14 cellular contexts compared by ENCODE assay signal in genomic region chr17:50539762-50540440, GRCh38. TPM values are rescaled to one million over a fixed set of nuclear protein-coding genes. Genes with fewer than 3 reads are reported as not detected.
DNase-seq lines count a peak whose midpoint lies in the region; ATAC-seq and TF ChIP-seq lines count a peak whose summit lies in the region.
"Had no signal": no experiment of that assay in that cellular context is flagged by ENCODE, and none has a peak within 500 bp of the region (broad histone marks: within the 10 kb centered on the region; RNA-seq: fewer than 3 reads in every experiment).

No MANE protein-coding gene starts in this region.

- no peak for TF ChIP-seq POLR2A in vagina (IDR thresholded peaks at IDR 0.05)

- H3K4me1 ChIP-seq in mucosa of descending colon (ENCODE audit: low read depth), result peaks cover 61% of the 10 kb centered on the region
- H3K4me1 ChIP-seq in vagina, result peaks cover 30% of the 10 kb centered on the region

- no peaks in the 10 kb centered on the region for H3K36me3 ChIP-seq in mucosa of descending colon (ENCODE audit: low read depth)
- H3K36me3 ChIP-seq in vagina, result peaks cover 0 to 10% of the 10 kb centered on the region in 2 donors

- H3K4me3 ChIP-seq in mucosa of descending colon (no peak overlapping the region), vagina (no peak overlapping the region)

- H3K27ac ChIP-seq in C4-2B (peak overlapping the region; percentile 97), vagina (no peak overlapping the region)

- POLR2A ChIA-PET in GM10248 (lab: Yijun Ruan, JAX), result no interaction called here

- DNase-seq in HPDE6-E6E7 (ENCODE audit: extremely low spot score), result peak; percentile 86
- DNase-seq in T47D (ENCODE audit: low read depth in 1 of 2, low spot score in 1 of 2), result peak; percentile 83 to 87
- DNase-seq in mucosa of descending colon, result peak; percentile 70 to 82 (median 82)
- DNase-seq in GF-D8 (lab: John Stamatoyannopoulos, UW), result no peak
- no peak for DNase-seq in GM10248 (ENCODE audit: extremely low spot score)
- DNase-seq in vagina (ENCODE audit: extremely low spot score in 2 of 2), result no peak
- DNase-seq in SHP77 (lab: John Stamatoyannopoulos, UW), result no peak
- DNase-seq: foreskin melanocyte, KG1, NCI-H1436 treated with DMSO at 0.1 percent for 48 hours, SK-N-SH had no signal

- CTCF ChIA-PET in GM10248 (lab: Yijun Ruan, JAX), result interaction anchor here (1.5 to 2.0 kb wide), 2 partner anchors 11 to 16 kb away, joined by 3 to 4 read pairs; no protein-coding TSS in a partner anchor

- no peaks in the 10 kb centered on the region for H3K27me3 ChIP-seq in vagina

- H3K9me3 ChIP-seq in mucosa of descending colon (no peaks in the 10 kb centered on the region), vagina (no peaks in the 10 kb centered on the region)
- H3K9me3 ChIP-seq: SK-N-SH had no signal

- TF ChIP-seq CTCF in C4-2B (conservative IDR thresholded peaks at IDR 0.05) (no peak), mucosa of descending colon (IDR thresholded peaks at IDR 0.05) (no peak), GM10248 (IDR thresholded peaks at IDR 0.05; ENCODE audit: control extremely low read depth, extremely low read depth, low read depth, missing control alignments) (no peak), vagina (IDR thresholded peaks at IDR 0.05) (no peak)

- peak; percentile 33 for ATAC-seq in mucosa of descending colon

- in situ Hi-C loops in T47D (cut with HindIII; ENCODE audit: low pct_unique_long_range_greater_than_20kb, low sequenced_read_pairs), result no loop called here

- intact Hi-C loops in mucosa of descending colon (cut with DNase I, micrococcal nuclease) (loop anchor here (5.0 to 10.0 kb wide), 4 partner anchors 55 to 305 kb away; partner anchors contain the start of gene ANKRD40 (in 1 of the 2)), vagina (cut with DNase I) (loop anchor here (5.0 kb wide), 1 partner anchor 58 kb away; no protein-coding TSS in a partner anchor)

RNA-seq across cellular contexts. Expression of gene SPATA20, which starts 7.1 kb away (rescaled TPM):
- total RNA-seq in mucosa of descending colon (10 to 100 TPM; 54.3 to 95.3 (median 65.4) TPM), vagina (73.4 TPM)

RNA-seq across cellular contexts. Expression of gene EPN3, which starts 7.4 kb away (rescaled TPM):
- total RNA-seq in mucosa of descending colon, result 10 to 100 TPM; 16.2 to 40.0 (median 27.4) TPM
- total RNA-seq in vagina, result 21.9 TPM
- total RNA-seq: activated CD8-positive, alpha-beta memory T cell treated with anti-CD3 and anti-CD28 coated beads for 36 hours; temporal lobe had no signal

RNA-seq across cellular contexts. Expression of gene CACNA1G, which starts 20.6 kb away (rescaled TPM):
- total RNA-seq in mucosa of descending colon (under 1 TPM; 0.07 to 0.32 (median 0.12) TPM), vagina (4.9 TPM)

RNA-seq across cellular contexts. Expression of gene MYCBPAP, which starts 31.7 kb away (rescaled TPM):
- total RNA-seq in mucosa of descending colon (1 to 10 TPM; 1.6 to 3.4 (median 2.4) TPM), vagina (not detected)

Comparison
In these comparisons a context has a peak if more than half of its experiments do, and no peak if none do; other contexts are left out.
1. DNase-seq: peak in HPDE6-E6E7 (single experiment), T47D (2 of 2) and mucosa of descending colon (3 of 3); none in GF-D8 (single experiment), GM10248 (single experiment), vagina (0 of 2) and SHP77 (0 of 2).